In genomic region chr15:85116066-85116465, GRCh38 we compare ENCODE assay signal across 16 cellular contexts.
A peak's percentile ranks its signal among the peaks of the same experiment; 100 is the strongest.
DNase-seq lines count a peak whose midpoint lies in the region; ATAC-seq and TF ChIP-seq lines count a peak whose summit lies in the region.
"Had no signal": no experiment of that assay in that cellular context is flagged by ENCODE, and none has a peak within 500 bp of the region (broad histone marks: within the 10 kb centered on the region; RNA-seq: fewer than 3 reads in every experiment).

No MANE protein-coding gene starts in this region.

- ATAC-seq in stimulated activated naive CD8-positive, alpha-beta T cell treated with anti-CD3 and anti-CD28 coated beads, Interleukin-15, amount 100 ng/mL, for 72 hours, result peak; percentile 53
- no peak for ATAC-seq in stimulated activated naive CD8-positive, alpha-beta T cell treated with anti-CD3 and anti-CD28 coated beads, Interleukin-15, Interleukin-2, amounts not matched to agents 100 U/mL and 50 U/mL, for 24 hours
- ATAC-seq in upper lobe of right lung (peak; percentile 17), GM21528 (IDR thresholded peaks at IDR 0.05; ENCODE audit: low FRiP score, unreplicated experiment) (no peak), GM19467 (IDR thresholded peaks at IDR 0.05; ENCODE audit: unreplicated experiment) (no peak), left lung (no peak)

- H3K4me3 ChIP-seq in upper lobe of right lung (no peak overlapping the region), left lung (no peak overlapping the region)
- H3K4me3 ChIP-seq: A549; BLaER1 treated with 17β-estradiol and CSF1 and Interleukin-3, amounts not matched to agents 10 nM and 100 nM; HAP-1 had no signal

- peak overlapping the region in 1 of 2 donors; percentile 37 for H3K27ac Mint-ChIP-seq in stimulated activated naive CD8-positive, alpha-beta T cell treated with anti-CD3 and anti-CD28 coated beads, Interleukin-15, amount 100 ng/mL, for 72 hours

- peaks cover 42% of the 10 kb centered on the region for H3K36me3 ChIP-seq in upper lobe of right lung
- H3K36me3 ChIP-seq in left lung, result peaks cover 0 to 56% of the 10 kb centered on the region in 2 donors

- intact Hi-C loops in upper lobe of right lung (cut with DNase I), result no loop called here
- intact Hi-C loops in left lung (cut with DNase I), result no loop called here

- TF ChIP-seq CTCF in upper lobe of right lung (IDR thresholded peaks at IDR 0.05), result no peak
- no peak for TF ChIP-seq CTCF in left lung (IDR thresholded peaks at IDR 0.05)

- H3K27me3 ChIP-seq in upper lobe of right lung, result no peaks in the 10 kb centered on the region
- no peaks in the 10 kb centered on the region for H3K27me3 ChIP-seq in left lung
- H3K27me3 ChIP-seq: BLaER1 treated with 17β-estradiol and CSF1 and Interleukin-3, amounts not matched to agents 10 nM and 100 nM had no signal

- H3K27me3 Mint-ChIP-seq in stimulated activated naive CD8-positive, alpha-beta T cell treated with anti-CD3 and anti-CD28 coated beads, Interleukin-15, amount 100 ng/mL, for 72 hours, result no peaks in the 10 kb centered on the region
- H3K27me3 Mint-ChIP-seq: CD8-positive, alpha-beta memory T cell had no signal

- H3K27ac ChIP-seq in caudate nucleus (ENCODE audit: low read depth, low read length), result peak overlapping the region; percentile 53
- H3K27ac ChIP-seq in upper lobe of right lung, result no peak overlapping the region
- H3K27ac ChIP-seq in left lung, result no peak overlapping the region
- H3K27ac ChIP-seq: A549; BLaER1 treated with 17β-estradiol and CSF1 and Interleukin-3, amounts not matched to agents 10 nM and 100 nM had no signal

- H3K4me1 ChIP-seq in upper lobe of right lung, result no peaks in the 10 kb centered on the region
- no peaks in the 10 kb centered on the region for H3K4me1 ChIP-seq in left lung
- H3K4me1 ChIP-seq: A549; BLaER1 treated with 17β-estradiol and CSF1 and Interleukin-3, amounts not matched to agents 10 nM and 100 nM; HAP-1 had no signal

- no peaks in the 10 kb centered on the region for H3K9me3 ChIP-seq in upper lobe of right lung
- H3K9me3 ChIP-seq in left lung, result no peaks in the 10 kb centered on the region
- H3K9me3 ChIP-seq: A549; BLaER1 treated with 17β-estradiol and CSF1 and Interleukin-3, amounts not matched to agents 10 nM and 100 nM; HAP-1 had no signal

- no peak overlapping the region for H3K4me3 Mint-ChIP-seq in stimulated activated naive CD8-positive, alpha-beta T cell treated with anti-CD3 and anti-CD28 coated beads, Interleukin-15, amount 100 ng/mL, for 72 hours
- H3K4me3 Mint-ChIP-seq: CD8-positive, alpha-beta memory T cell had no signal

- no peaks in the 10 kb centered on the region for H3K9me3 Mint-ChIP-seq in stimulated activated naive CD8-positive, alpha-beta T cell treated with anti-CD3 and anti-CD28 coated beads, Interleukin-15, amount 100 ng/mL, for 72 hours
- H3K9me3 Mint-ChIP-seq: CD8-positive, alpha-beta memory T cell had no signal

- H3K4me1 Mint-ChIP-seq in stimulated activated naive CD8-positive, alpha-beta T cell treated with anti-CD3 and anti-CD28 coated beads, Interleukin-15, amount 100 ng/mL, for 72 hours, result peaks cover 22% of the 10 kb centered on the region

- no peak for DNase-seq in stimulated activated naive CD8-positive, alpha-beta T cell treated with anti-CD3 and anti-CD28 coated beads, Interleukin-15, amount 100 ng/mL, for 72 hours
- no peak for DNase-seq in stimulated activated naive CD8-positive, alpha-beta T cell treated with anti-CD3 and anti-CD28 coated beads, Interleukin-15, Interleukin-2, amounts not matched to agents 100 U/mL and 50 U/mL, for 24 hours
- DNase-seq in caudate nucleus (lab: John Stamatoyannopoulos, UW) (no peak), kidney tubule cell (ENCODE audit: low spot score) (peak; percentile 47), upper lobe of right lung (no peak), left lung (no peak)
- DNase-seq: CD8-positive, alpha-beta memory T cell; DND-41; GF-D8; NCI-H187 treated with DMSO at 0.1 percent for 48 hours; NCI-H526 treated with DMSO at 0.1 percent for 48 hours had no signal

Comparison
In these comparisons a context has a peak if more than half of its experiments do, and no peak if none do; other contexts are left out.
1. ATAC-seq: peak in stimulated activated naive CD8-positive, alpha-beta T cell treated with anti-CD3 and anti-CD28 coated beads, Interleukin-15, amount 100 ng/mL, for 72 hours (single experiment) and upper lobe of right lung (single experiment); none in stimulated activated naive CD8-positive, alpha-beta T cell treated with anti-CD3 and anti-CD28 coated beads, Interleukin-15, Interleukin-2, amounts not matched to agents 100 U/mL and 50 U/mL, for 24 hours (single experiment), GM21528 (single experiment), GM19467 (single experiment) and left lung (single experiment).